ENCODE assay signal across 6 cellular contexts in the genomic region with DNA sequence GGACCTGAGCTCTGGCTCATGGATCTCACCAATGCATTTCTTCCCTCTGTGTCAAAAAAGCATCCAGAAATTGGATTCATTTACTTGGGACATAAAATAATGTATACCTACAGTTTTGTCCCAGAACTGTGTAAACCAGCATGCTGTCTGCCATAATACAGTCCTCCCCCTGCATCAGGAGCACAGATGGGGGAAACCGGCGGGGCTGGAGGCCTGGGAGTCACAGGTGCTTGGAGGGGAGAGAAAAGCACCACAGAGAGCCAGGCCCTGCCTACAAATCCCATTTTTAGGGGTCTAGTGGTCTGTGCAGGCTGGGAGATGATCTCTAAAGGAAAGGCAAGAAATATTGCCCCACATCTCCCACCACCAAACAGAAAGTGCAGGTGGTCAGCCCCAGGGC.
DNase-seq lines count a peak whose midpoint lies in the region; ATAC-seq, FAIRE-seq and TF ChIP-seq lines count a peak whose summit lies in the region.
"Not testable (repeated sequence)": the region's sequence is repeated elsewhere in the genome, so short reads cannot be mapped to it uniquely, and the experiment has no call there.

No MANE protein-coding gene starts in this region.

- not testable (repeated sequence) for H3K9me3 Mint-ChIP-seq in chondrocyte (ENCODE audit: low read depth)

- WGBS in psoas muscle, 3 donors, result 14 to 38% (median 23%) methylated on average over 2 of the region's 2 CpGs
- 16 to 36% (median 29%) methylated on average over 2 of the region's 2 CpGs for WGBS in stomach, 5 donors

- not testable (repeated sequence) for H3K27ac ChIP-seq in kidney (ENCODE audit: low read depth in 2 of 2, low read length in 2 of 2); psoas muscle; stomach

- not testable (repeated sequence) for TF ChIP-seq CTCF in chondrocyte (IDR thresholded peaks at IDR 0.05); kidney (IDR thresholded peaks at IDR 0.05; ENCODE audit: borderline replicate concordance, extremely low read depth, insufficient read depth); mucosa of descending colon (IDR thresholded peaks at IDR 0.05); psoas muscle (IDR thresholded peaks at IDR 0.05); stomach (IDR thresholded peaks at IDR 0.05)

- DNase-seq in activated CD8-positive, alpha-beta memory T cell treated with anti-CD3 and anti-CD28 coated beads for 24 hours, result peak; percentile 53
- DNase-seq in chondrocyte (ENCODE audit: low spot score) (peak; percentile 77), kidney (peak; percentile 7), mucosa of descending colon (peak in 2 of 3 donors; percentile 6 to 53), psoas muscle (peak; percentile 9 to 50), stomach (peak; percentile 20)

- not testable (repeated sequence) for TF ChIP-seq POLR2A in stomach (IDR thresholded peaks at IDR 0.05)

- intact Hi-C loops in kidney (cut with DNase I); mucosa of descending colon (cut with DNase I, micrococcal nuclease); psoas muscle (cut with DNase I); stomach (cut with DNase I; ENCODE audit: low total_unique reads): not testable (repeated sequence)

- H3K9me3 ChIP-seq in kidney (ENCODE audit: control insufficient read depth in 1 of 2, low read length in 2 of 2); mucosa of descending colon; psoas muscle; stomach: not testable (repeated sequence)

- not testable (repeated sequence) for H3K27me3 Mint-ChIP-seq in chondrocyte (ENCODE audit: low read depth)

- H3K4me1 Mint-ChIP-seq in chondrocyte (ENCODE audit: low read depth), result not testable (repeated sequence)

- not testable (repeated sequence) for TF ChIP-seq EP300 in stomach (IDR thresholded peaks at IDR 0.05)

- H3K27ac Mint-ChIP-seq in chondrocyte (ENCODE audit: unreplicated experiment), result not testable (repeated sequence)

- not testable (repeated sequence) for ATAC-seq in mucosa of descending colon, psoas muscle

- H3K36me3 Mint-ChIP-seq in chondrocyte (ENCODE audit: low read depth), result not testable (repeated sequence)

- not testable (repeated sequence) for H3K9ac ChIP-seq in kidney (ENCODE audit: low read length in 2 of 2)

- not testable (repeated sequence) for H3K4me3 Mint-ChIP-seq in chondrocyte (ENCODE audit: unreplicated experiment)

- not testable (repeated sequence) for H3K4me1 ChIP-seq in kidney (ENCODE audit: control insufficient read depth in 1 of 2, insufficient read depth in 1 of 2, low read depth in 1 of 2, low read length in 2 of 2); mucosa of descending colon (ENCODE audit: low read depth); psoas muscle; stomach

- H3K27me3 ChIP-seq in psoas muscle (ENCODE audit: insufficient read depth in 3 of 3, low read length in 2 of 3); stomach: not testable (repeated sequence)

- H3K36me3 ChIP-seq in kidney (ENCODE audit: control insufficient read depth in 1 of 2, insufficient read depth in 2 of 2, low read length in 2 of 2); mucosa of descending colon (ENCODE audit: low read depth); psoas muscle (ENCODE audit: insufficient read depth in 1 of 2, low read depth in 1 of 2); stomach: not testable (repeated sequence)

- not testable (repeated sequence) for FAIRE-seq in kidney (lab: Jason Lieb, UNC)

- not testable (repeated sequence) for H3K4me3 ChIP-seq in kidney (ENCODE audit: low read length in 2 of 2); mucosa of descending colon; psoas muscle; stomach

Comparison
In these comparisons a context has a peak if more than half of its experiments do, and no peak if none do; other contexts are left out.
1. DNase-seq: peak in every context shown above with its lines; median percentile 77 in chondrocyte; 53 in activated CD8-positive, alpha-beta memory T cell treated with anti-CD3 and anti-CD28 coated beads for 24 hours; 30 in mucosa of descending colon; 30 in psoas muscle; 20 in stomach; 7 in kidney.